Comparison of ENCODE assay signal across 13 cellular contexts in the genomic region with DNA sequence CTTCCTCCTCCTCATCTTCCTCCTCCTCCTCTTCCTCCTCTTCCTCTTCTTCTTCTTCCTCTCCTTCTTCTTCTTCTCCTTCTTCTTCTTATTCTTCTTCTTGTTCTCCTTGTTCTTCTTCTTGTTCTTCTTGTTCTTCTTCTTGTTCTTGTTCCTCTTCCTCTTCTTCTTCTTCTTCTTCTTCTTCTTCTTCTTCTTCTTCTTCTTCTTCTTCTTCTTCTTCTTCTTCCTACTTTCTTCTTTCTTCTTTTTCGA. TPM values are rescaled to one million over a fixed set of nuclear protein-coding genes. Genes with fewer than 3 reads are reported as not detected.
"Had no signal": no experiment of that assay in that cellular context is flagged by ENCODE, and none has a peak within 500 bp of the region (broad histone marks: within the 10 kb centered on the region; RNA-seq: fewer than 3 reads in every experiment).

No MANE protein-coding gene starts in this region.

RNA-seq across cellular contexts. Expression of gene GCK, which starts 14.6 kb away (rescaled TPM):
- total RNA-seq: activated CD4-positive, alpha-beta memory T cell treated with anti-CD3 and anti-CD28 coated beads, Interleukin-2, amount 10 ng/mL, durations not matched to agents 7 days and 5 days; activated CD4-positive, alpha-beta T cell treated with anti-CD3 and anti-CD28 coated beads, Interleukin-2, amount 10 ng/mL, durations not matched to agents 7 days and 5 days; activated CD8-positive, alpha-beta T cell treated with anti-CD3 and anti-CD28 coated beads, Interleukin-2, amount 10 ng/mL, durations not matched to agents 7 days and 5 days; T-helper 1 cell treated with Interleukin-12 subunit alpha and Interleukin-12 subunit beta and Interleukin-4 antibody, amounts not matched to agents 30 ng/mL and 1 ng/mL, for 36 hours had no signal

RNA-seq across cellular contexts. Expression of gene MYL7, which starts 33.5 kb away (rescaled TPM):
- total RNA-seq: activated B cell treated with CpG ODN at 0.5 μM for 24 hours; activated CD4-positive, alpha-beta memory T cell treated with anti-CD3 and anti-CD28 coated beads for 36 hours; activated CD4-positive, alpha-beta memory T cell treated with anti-CD3 and anti-CD28 coated beads, Interleukin-2, amount 10 ng/mL, durations not matched to agents 7 days and 5 days; activated CD4-positive, alpha-beta T cell treated with anti-CD3 and anti-CD28 coated beads for 36 hours; activated CD4-positive, alpha-beta T cell treated with anti-CD3 and anti-CD28 coated beads, Interleukin-2, amount 10 ng/mL, durations not matched to agents 24 days and 14 days; activated CD4-positive, alpha-beta T cell treated with anti-CD3 and anti-CD28 coated beads, Interleukin-2, amount 10 ng/mL, durations not matched to agents 7 days and 5 days; activated CD8-positive, alpha-beta memory T cell treated with anti-CD3 and anti-CD28 coated beads for 36 hours; activated CD8-positive, alpha-beta memory T cell treated with anti-CD3 and anti-CD28 coated beads, Interleukin-2, amount 10 ng/mL, durations not matched to agents 7 days and 5 days; activated CD8-positive, alpha-beta T cell treated with anti-CD3 and anti-CD28 coated beads for 36 hours; activated CD8-positive, alpha-beta T cell treated with anti-CD3 and anti-CD28 coated beads, Interleukin-2, amount 10 ng/mL, durations not matched to agents 7 days and 5 days; T-helper 1 cell treated with Interleukin-12 subunit alpha and Interleukin-12 subunit beta and Interleukin-4 antibody, amounts not matched to agents 30 ng/mL and 1 ng/mL, for 36 hours; T-helper 17 cell; T-helper 2 cell treated with Interferon-gamma antibody and Interleukin-4, amounts not matched to agents 100 ng/mL and 5 ng/mL, for 36 hours had no signal
